Comparison of ENCODE assay signal across 15 cellular contexts in genomic region chr1:67815303-67816095, GRCh38. TPM values are rescaled to one million over a fixed set of nuclear protein-coding genes. Genes with fewer than 3 reads are reported as not detected.
A peak's percentile ranks its signal among the peaks of the same experiment; 100 is the strongest.
DNase-seq lines count a peak whose midpoint lies in the region; ATAC-seq and TF ChIP-seq lines count a peak whose summit lies in the region.
"Had no signal": no experiment of that assay in that cellular context is flagged by ENCODE, and none has a peak within 500 bp of the region (broad histone marks: within the 10 kb centered on the region; RNA-seq: fewer than 3 reads in every experiment).

No MANE protein-coding gene starts in this region.

- no peak for DNase-seq in H9
- DNase-seq in body of pancreas, result no peak
- no peak for DNase-seq in right cardiac atrium
- DNase-seq in OCI-M1 (lab: John Stamatoyannopoulos, UW), result no peak
- DNase-seq in stimulated activated naive B cell treated with anti-CD40 and anti-IgM and Interleukin-4, amounts not matched to agents 10 μg/mL and 1 μg/mL and 100 μg/mL, for 72 hours, result no peak
- no peak for DNase-seq in activated T-cell treated with anti-CD3 and anti-CD28 coated beads for 4 hours
- DNase-seq: CD8-positive, alpha-beta memory T cell; dermis blood vessel endothelial cell; KG1; NCI-H1417; stimulated activated CD4-positive, alpha-beta T cell treated with anti-CD3 and anti-CD28 coated beads, Interleukin-12 subunit alpha, Interleukin-12 subunit beta, amount 100 ng/mL, for 4 hours had no signal

- H2BK20ac ChIP-seq in H9 (ENCODE audit: low read depth, low read length, poor library complexity, severe bottlenecking), result no peak overlapping the region

- H3K27me3 ChIP-seq in H9 (ENCODE audit: insufficient read depth, low read length) (no peaks in the 10 kb centered on the region), body of pancreas (no peaks in the 10 kb centered on the region), right cardiac atrium (ENCODE audit: control insufficient read depth, insufficient read depth) (no peaks in the 10 kb centered on the region)

- no peak for TF ChIP-seq CTCF in H9 (conservative IDR thresholded peaks at IDR 0.05)
- no peak for TF ChIP-seq CTCF in body of pancreas (IDR thresholded peaks at IDR 0.05)

- no peak overlapping the region for H3K56ac ChIP-seq in H9 (ENCODE audit: insufficient read length, low read depth, low read length)

- no peak overlapping the region for H4K91ac ChIP-seq in H9 (ENCODE audit: insufficient read length, low read depth, low read length)

- no peak overlapping the region for H2BK15ac ChIP-seq in H9 (ENCODE audit: low read depth, low read length)

- no peaks in the 10 kb centered on the region for H3K79me1 ChIP-seq in H9 (ENCODE audit: insufficient read depth, low read depth, low read length, poor library complexity, severe bottlenecking)

- no peak overlapping the region for H2AK5ac ChIP-seq in H9 (ENCODE audit: insufficient read length, low read length)

- H3K4me1 Mint-ChIP-seq in H9, result peaks cover 7 to 19% of the 10 kb centered on the region in 2 experiments
- H3K4me1 Mint-ChIP-seq in stimulated activated naive B cell treated with anti-CD40 and anti-IgM and Interleukin-4, amounts not matched to agents 10 μg/mL and 1 μg/mL and 100 μg/mL, for 72 hours, result peaks cover 2 to 6% of the 10 kb centered on the region in 2 donors
- H3K4me1 Mint-ChIP-seq: CD8-positive, alpha-beta memory T cell; memory B cell had no signal

- no peak for TF ChIP-seq POLR2A in body of pancreas (IDR thresholded peaks at IDR 0.05)

- H3K4me2 ChIP-seq in H9 (ENCODE audit: insufficient read depth, insufficient read length, low read length), result no peak overlapping the region

- H3K36me3 ChIP-seq in body of pancreas (replicated peaks in 1 of 2; ENCODE audit: insufficient read depth in 1 of 2, low read depth in 2 of 2), result no peaks in the 10 kb centered on the region

- no peak overlapping the region for H3K4me3 ChIP-seq in body of pancreas
- H3K4me3 ChIP-seq in right cardiac atrium (ENCODE audit: low read length), result no peak overlapping the region
- H3K4me3 ChIP-seq in skin epidermis, result no peak overlapping the region

- H2BK12ac ChIP-seq in H9 (ENCODE audit: insufficient read length, low read depth, low read length), result no peak overlapping the region

- H3K27ac ChIP-seq in H9 (ENCODE audit: insufficient read length, low read depth, low read length) (no peak overlapping the region), body of pancreas (peak overlapping the region in 3 of 4 donors; percentile 61 to 81 (median 78)), right cardiac atrium (ENCODE audit: low read length) (no peak overlapping the region), skin epidermis (peak overlapping the region in 11 of 21 experiments; percentile 2 to 70 (median 50))

- no peak for ATAC-seq in body of pancreas
- ATAC-seq in right cardiac atrium, result peak; percentile 16 to 40
- ATAC-seq in stimulated activated naive B cell treated with anti-CD40 and anti-IgM and Interleukin-4, amounts not matched to agents 10 μg/mL and 1 μg/mL and 100 μg/mL, for 72 hours (replicated peaks), result no peak
- no peak for ATAC-seq in HG02840 (IDR thresholded peaks at IDR 0.05; ENCODE audit: low FRiP score, unreplicated experiment)
- ATAC-seq: HCT116 had no signal

- H3K9me3 ChIP-seq in H9 (ENCODE audit: control insufficient read depth, low read depth, low read length), result no peaks in the 10 kb centered on the region
- no peaks in the 10 kb centered on the region for H3K9me3 ChIP-seq in body of pancreas
- no peaks in the 10 kb centered on the region for H3K9me3 ChIP-seq in right cardiac atrium (ENCODE audit: control insufficient read depth, low read length)

- no peaks in the 10 kb centered on the region for H3K4me1 ChIP-seq in H9 (ENCODE audit: insufficient read depth, low read length)
- peaks cover 37% of the 10 kb centered on the region for H3K4me1 ChIP-seq in body of pancreas
- H3K4me1 ChIP-seq in right cardiac atrium (ENCODE audit: control insufficient read depth, insufficient read depth, low read length), result peaks cover 4% of the 10 kb centered on the region

- no peaks in the 10 kb centered on the region for H3K23me2 ChIP-seq in H9 (ENCODE audit: insufficient read length, low read depth, low read length, poor library complexity, severe bottlenecking)

- H3K23ac ChIP-seq in H9 (ENCODE audit: insufficient read length, low read depth, low read length), result no peak overlapping the region

- no peak overlapping the region for H4K8ac ChIP-seq in H9 (replicated peaks; ENCODE audit: insufficient read length, low read depth, low read length)

- no peaks in the 10 kb centered on the region for H3K27me3 Mint-ChIP-seq in H9 (ENCODE audit: low read depth)
- peaks cover 8 to 21% of the 10 kb centered on the region in 2 donors for H3K27me3 Mint-ChIP-seq in stimulated activated naive B cell treated with anti-CD40 and anti-IgM and Interleukin-4, amounts not matched to agents 10 μg/mL and 1 μg/mL and 100 μg/mL, for 72 hours

- peak overlapping the region in 2 of 3 experiments; percentile 46 to 50; a peak in 3 of 7 replicates for H3K27ac Mint-ChIP-seq in H9
- H3K27ac Mint-ChIP-seq in stimulated activated naive B cell treated with anti-CD40 and anti-IgM and Interleukin-4, amounts not matched to agents 10 μg/mL and 1 μg/mL and 100 μg/mL, for 72 hours, result no peak overlapping the region
- H3K27ac Mint-ChIP-seq: CD8-positive, alpha-beta memory T cell; memory B cell had no signal

- no peak overlapping the region for H3K9ac ChIP-seq in H9 (ENCODE audit: extremely low read depth, insufficient read length, low read length)

- intact Hi-C loops in body of pancreas (cut with DNase I), result no loop called here
- intact Hi-C loops in right cardiac atrium (cut with DNase I), result no loop called here

- no peak overlapping the region for H3T11ph ChIP-seq in H9 (ENCODE audit: low read length)

- no peak overlapping the region for H3K18ac ChIP-seq in H9 (ENCODE audit: insufficient read length, low read depth, low read length)

- no peak overlapping the region for H2BK120ac ChIP-seq in H9 (ENCODE audit: low read depth, low read length, poor library complexity, severe bottlenecking)

- H3K36me3 Mint-ChIP-seq in H9 (ENCODE audit: insufficient read depth in 1 of 3, low read depth in 3 of 3), result peaks cover 2 to 16% (median 7%) of the 10 kb centered on the region in 3 experiments; a peak in 5 of 7 replicates
- no peaks in the 10 kb centered on the region for H3K36me3 Mint-ChIP-seq in stimulated activated naive B cell treated with anti-CD40 and anti-IgM and Interleukin-4, amounts not matched to agents 10 μg/mL and 1 μg/mL and 100 μg/mL, for 72 hours
- H3K36me3 Mint-ChIP-seq: CD8-positive, alpha-beta memory T cell; memory B cell had no signal

- no CpG with 5 or more reads among the region's 17 CpGs for WGBS in H9 (ENCODE audit: extremely low coverage, insufficient read length, low lambda C conversion rate)
- WGBS in body of pancreas, 2 donors, result 83 to 89% methylated on average over 17 of the region's 17 CpGs
- 74% methylated on average over 17 of the region's 17 CpGs for WGBS in right cardiac atrium

- no peak overlapping the region for H2BK5ac ChIP-seq in H9 (ENCODE audit: insufficient read length, low read length)

- H4K5ac ChIP-seq in H9 (ENCODE audit: insufficient read length, low read depth, low read length), result no peak overlapping the region

- no peaks in the 10 kb centered on the region for H4K20me1 ChIP-seq in H9 (ENCODE audit: control insufficient read depth, insufficient read depth, insufficient read length)

- no peak overlapping the region for H3K4ac ChIP-seq in H9 (ENCODE audit: low read depth, low read length)

- H3K4me3 Mint-ChIP-seq in H9, result no peak overlapping the region
- H3K4me3 Mint-ChIP-seq in stimulated activated naive B cell treated with anti-CD40 and anti-IgM and Interleukin-4, amounts not matched to agents 10 μg/mL and 1 μg/mL and 100 μg/mL, for 72 hours, result no peak overlapping the region
- H3K4me3 Mint-ChIP-seq: CD8-positive, alpha-beta memory T cell; memory B cell had no signal

- H3K9me3 Mint-ChIP-seq in H9, result peaks cover 0 to 6% of the 10 kb centered on the region in 2 experiments; a peak in 2 of 5 replicates
- no peaks in the 10 kb centered on the region for H3K9me3 Mint-ChIP-seq in stimulated activated naive B cell treated with anti-CD40 and anti-IgM and Interleukin-4, amounts not matched to agents 10 μg/mL and 1 μg/mL and 100 μg/mL, for 72 hours
- H3K9me3 Mint-ChIP-seq: memory B cell had no signal

- H3K14ac ChIP-seq in H9 (ENCODE audit: insufficient read depth, low read length), result no peak overlapping the region

- H2AFZ ChIP-seq in H9 (ENCODE audit: low read length), result no peak overlapping the region

- H3K79me2 ChIP-seq in H9 (ENCODE audit: insufficient read depth, low read length), result no peaks in the 10 kb centered on the region

RNA-seq across cellular contexts. Expression of gene GNG12, which starts 17.8 kb away (rescaled TPM):
- total RNA-seq in H9 (2021) (14.3 and 14.6 TPM in 2 replicates), body of pancreas (10 to 100 TPM; 26.4 to 42.3 TPM), right cardiac atrium (10 to 100 TPM; 30.1 to 44.9 (median 32.1) TPM)
- 12.2 TPM for polyA plus RNA-seq in right cardiac atrium
- polyA plus RNA-seq: CD8-positive, alpha-beta memory T cell had no signal

Comparison
In these comparisons a context has a peak if more than half of its experiments do, and no peak if none do; other contexts are left out.
1. H3K27ac ChIP-seq: peak in body of pancreas (3 of 4) and skin epidermis (11 of 21); none in H9 (single experiment) and right cardiac atrium (single experiment).
2. ATAC-seq: peak in right cardiac atrium (2 of 2); none in body of pancreas (single experiment), stimulated activated naive B cell treated with anti-CD40 and anti-IgM and Interleukin-4, amounts not matched to agents 10 μg/mL and 1 μg/mL and 100 μg/mL, for 72 hours (0 of 2) and HG02840 (single experiment).